ENCODE assay signal across 25 cellular contexts in genomic region chr4:134001057-134001456, GRCh38.
"Had no signal": no experiment of that assay in that cellular context is flagged by ENCODE, and none has a peak within 500 bp of the region (broad histone marks: within the 10 kb centered on the region; RNA-seq: fewer than 3 reads in every experiment).

No MANE protein-coding gene starts in this region.

- H3K36me3 Mint-ChIP-seq: activated naive CD8-positive, alpha-beta T cell treated with anti-CD3 and anti-CD28 coated beads for 36 hours; natural killer cell had no signal

- H3K4me1 Mint-ChIP-seq: activated naive CD8-positive, alpha-beta T cell treated with anti-CD3 and anti-CD28 coated beads for 36 hours; natural killer cell had no signal

- FAIRE-seq: frontal cortex had no signal

- DNase-seq: activated CD4-positive, alpha-beta T cell treated with anti-CD3 and anti-CD28 coated beads for 48 hours; activated CD4-positive, alpha-beta T cell treated with anti-CD3 and anti-CD28 coated beads, Interleukin-2, amount 50 U/mL, for 48 hours; activated CD8-positive, alpha-beta memory T cell treated with anti-CD3 and anti-CD28 coated beads for 24 hours; activated effector memory CD4-positive, alpha-beta T cell treated with Interleukin-2 at 50 U/mL for 16 hours; activated naive CD4-positive, alpha-beta T cell treated with anti-CD3 and anti-CD28 coated beads for 36 hours; activated naive CD8-positive, alpha-beta T cell treated with anti-CD3 and anti-CD28 coated beads for 36 hours; adrenal gland; aorta; body of pancreas; dorsolateral prefrontal cortex; effector memory CD4-positive, alpha-beta T cell; left lung; lower lobe of right lung; mesendoderm; natural killer cell; right cardiac atrium; stimulated activated CD4-positive, alpha-beta T cell treated with anti-CD3 and anti-CD28 coated beads, Interleukin-15, amount 100 ng/mL, for 24 hours; stimulated activated CD4-positive, alpha-beta T cell treated with anti-CD3 and anti-CD28 coated beads, Interleukin-2, amount 100 ng/mL, for 24 hours; stimulated activated naive CD4-positive, alpha-beta T cell; tibial artery had no signal

- H3K27me3 ChIP-seq: adrenal gland, body of pancreas, dorsolateral prefrontal cortex, left lung, suprapubic skin, tibial artery had no signal

- H3K27ac Mint-ChIP-seq: activated naive CD4-positive, alpha-beta T cell treated with anti-CD3 and anti-CD28 coated beads for 36 hours; activated naive CD8-positive, alpha-beta T cell treated with anti-CD3 and anti-CD28 coated beads for 36 hours; natural killer cell; T-helper 2 cell treated with Interferon-gamma antibody and Interleukin-4, amounts not matched to agents 5 μg/mL and 100 μg/mL, for 36 hours had no signal

- ATAC-seq: body of pancreas, left lung, lower lobe of right lung, natural killer cell, right cardiac atrium had no signal

- H3K9me3 Mint-ChIP-seq: activated naive CD4-positive, alpha-beta T cell treated with anti-CD3 and anti-CD28 coated beads for 36 hours; activated naive CD8-positive, alpha-beta T cell treated with anti-CD3 and anti-CD28 coated beads for 36 hours had no signal

- H3K4me3 Mint-ChIP-seq: activated naive CD4-positive, alpha-beta T cell treated with anti-CD3 and anti-CD28 coated beads for 36 hours; activated naive CD8-positive, alpha-beta T cell treated with anti-CD3 and anti-CD28 coated beads for 36 hours; natural killer cell; T-helper 2 cell treated with Interferon-gamma antibody and Interleukin-4, amounts not matched to agents 5 μg/mL and 100 μg/mL, for 36 hours had no signal

- H3K4me1 ChIP-seq: adrenal gland, body of pancreas, left lung, lower lobe of right lung, suprapubic skin, tibial artery had no signal

- H3K27ac ChIP-seq: adrenal gland, body of pancreas, coronary artery, dorsolateral prefrontal cortex, left lung, lower lobe of right lung, suprapubic skin, tibial artery, VCaP had no signal
